ENCODE assay signal across 12 cellular contexts in the genomic region with DNA sequence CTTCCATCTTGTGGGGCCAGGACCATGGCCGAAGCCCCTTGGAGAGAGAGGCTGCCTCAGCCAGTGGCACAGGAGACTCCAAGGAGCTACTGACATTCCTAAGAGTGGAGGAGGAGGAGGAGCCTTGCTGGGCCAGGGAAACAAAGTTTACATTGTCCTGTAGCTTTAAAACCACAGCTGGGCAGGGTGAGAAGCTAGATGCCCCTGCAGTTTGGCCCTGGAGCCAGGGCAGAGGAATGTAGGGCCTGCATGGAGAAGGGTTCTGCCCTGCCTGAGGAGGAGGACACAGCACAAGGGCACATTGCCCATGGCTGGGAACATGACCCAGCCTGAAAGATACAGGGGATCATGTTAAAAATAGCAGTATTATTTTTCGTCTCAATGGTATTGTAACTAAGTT. TPM values are rescaled to one million over a fixed set of nuclear protein-coding genes. Genes with fewer than 3 reads are reported as not detected.
DNase-seq lines count a peak whose midpoint lies in the region; ATAC-seq and TF ChIP-seq lines count a peak whose summit lies in the region.
"Had no signal": no experiment of that assay in that cellular context is flagged by ENCODE, and none has a peak within 500 bp of the region (broad histone marks: within the 10 kb centered on the region; RNA-seq: fewer than 3 reads in every experiment).

No MANE protein-coding gene starts in this region.

- H3K4me1 Mint-ChIP-seq in activated T-cell treated with anti-CD3 and anti-CD28 coated beads, Interleukin-2, amount 50 U/mL, for 72 hours (ENCODE audit: low read depth): peaks cover 12% of the 10 kb centered on the region
- no peaks in the 10 kb centered on the region for H3K4me1 Mint-ChIP-seq in Calu3 (ENCODE audit: low read depth, unreplicated experiment)

- TF ChIP-seq CTCF in lower lobe of right lung (IDR thresholded peaks at IDR 0.05) (no peak), tibial artery (IDR thresholded peaks at IDR 0.05) (no peak), Calu3 (IDR thresholded peaks at IDR 0.05; ENCODE audit: unreplicated experiment) (no peak)

- no peak for ATAC-seq in activated T-cell treated with anti-CD3 and anti-CD28 coated beads, Interleukin-2, amount 50 U/mL, for 72 hours (replicated peaks in 1 of 2)
- ATAC-seq in lower lobe of right lung: no peak
- ATAC-seq: HCT116 had no signal

- intact Hi-C loops in lower lobe of right lung (cut with DNase I): loop anchor here (5.0 kb wide), 1 partner anchor 163 kb away; no protein-coding TSS in a partner anchor
- intact Hi-C loops in tibial artery (cut with DNase I; ENCODE audit: low total_unique reads): loop anchor here (5.0 kb wide), 1 partner anchor 73 kb away; no protein-coding TSS in a partner anchor
- intact Hi-C loops in Calu3 (cut with micrococcal nuclease; ENCODE audit: unreplicated experiment): no loop called here

- H3K27me3 ChIP-seq in lower lobe of right lung (ENCODE audit: low read depth): no peaks in the 10 kb centered on the region
- H3K27me3 ChIP-seq in tibial artery: no peaks in the 10 kb centered on the region

- no peaks in the 10 kb centered on the region for H3K9me3 ChIP-seq in lower lobe of right lung
- H3K9me3 ChIP-seq in tibial artery: no peaks in the 10 kb centered on the region

- H3K27ac Mint-ChIP-seq in activated T-cell treated with anti-CD3 and anti-CD28 coated beads, Interleukin-2, amount 50 U/mL, for 72 hours: peak overlapping the region; percentile 74
- H3K27ac Mint-ChIP-seq in Calu3 (ENCODE audit: unreplicated experiment): no peak overlapping the region
- H3K27ac Mint-ChIP-seq: type B pancreatic cell had no signal

- H3K36me3 Mint-ChIP-seq in activated T-cell treated with anti-CD3 and anti-CD28 coated beads, Interleukin-2, amount 50 U/mL, for 72 hours (ENCODE audit: insufficient read depth in 2 of 2): peaks cover 8 to 12% of the 10 kb centered on the region in 2 donors
- peaks cover 13% of the 10 kb centered on the region for H3K36me3 Mint-ChIP-seq in Calu3 (ENCODE audit: insufficient read depth, unreplicated experiment)

- in situ Hi-C loops in KBM-7 (cut with MboI; ENCODE audit: low pct_unique_long_range_greater_than_20kb, low sequenced_read_pairs): loop anchor here (10.0 kb wide), 1 partner anchor 170 kb away; a partner anchor contains a TSS

- CTCF ChIA-PET in Calu3 (lab: Charles Lee): interaction anchor here (1.1 kb wide), 1 partner anchor 155 kb away, joined by 3 read pairs; no protein-coding TSS in a partner anchor

- no peak overlapping the region for H3K4me3 Mint-ChIP-seq in activated T-cell treated with anti-CD3 and anti-CD28 coated beads, Interleukin-2, amount 50 U/mL, for 72 hours
- H3K4me3 Mint-ChIP-seq in Calu3 (ENCODE audit: low read depth, unreplicated experiment): no peak overlapping the region
- H3K4me3 Mint-ChIP-seq: type B pancreatic cell had no signal

- no peaks in the 10 kb centered on the region for H3K9me3 Mint-ChIP-seq in activated T-cell treated with anti-CD3 and anti-CD28 coated beads, Interleukin-2, amount 50 U/mL, for 72 hours
- no peaks in the 10 kb centered on the region for H3K9me3 Mint-ChIP-seq in Calu3 (ENCODE audit: low read depth, unreplicated experiment)
- H3K9me3 Mint-ChIP-seq: type B pancreatic cell had no signal

- H3K36me3 ChIP-seq in lower lobe of right lung: peaks cover 73% of the 10 kb centered on the region
- H3K36me3 ChIP-seq in tibial artery: peaks cover 20 to 48% (median 42%) of the 10 kb centered on the region in 3 donors

- H3K4me1 ChIP-seq in lower lobe of right lung: peaks cover 46% of the 10 kb centered on the region
- peaks cover 0 to 79% (median 75%) of the 10 kb centered on the region in 4 donors for H3K4me1 ChIP-seq in tibial artery

- DNase-seq in activated T-cell treated with anti-CD3 and anti-CD28 coated beads, Interleukin-2, amount 50 U/mL, for 72 hours: no peak
- DNase-seq in activated T-cell treated with anti-CD3 and anti-CD28 coated beads, Interleukin-2, amount 50 U/mL, for 48 hours: no peak
- peak; percentile 49 for DNase-seq in astrocyte of the hippocampus (ENCODE audit: low read depth, low spot score)
- DNase-seq in lower lobe of right lung: no peak
- peak in 1 of 2 donors; percentile 70 for DNase-seq in tibial artery
- no peak for DNase-seq in COR-L47 (lab: John Stamatoyannopoulos, UW)
- DNase-seq in Calu3: no peak
- no peak for DNase-seq in KBM-7
- DNase-seq: small intestine had no signal

- H3K4me3 ChIP-seq in lower lobe of right lung (no peak overlapping the region), tibial artery (no peak overlapping the region)

- H3K27ac ChIP-seq in lower lobe of right lung (peak overlapping the region; percentile 68), tibial artery (peak overlapping the region; percentile 73 to 83)
- H3K27ac ChIP-seq: VCaP had no signal

- H3K27me3 Mint-ChIP-seq in activated T-cell treated with anti-CD3 and anti-CD28 coated beads, Interleukin-2, amount 50 U/mL, for 72 hours (ENCODE audit: low read depth): no peaks in the 10 kb centered on the region
- H3K27me3 Mint-ChIP-seq in Calu3 (ENCODE audit: unreplicated experiment): no peaks in the 10 kb centered on the region
- H3K27me3 Mint-ChIP-seq: type B pancreatic cell had no signal

- BruUV-seq in Calu3 (replicated peaks; lab: Mats Ljungman, UMichigan): no TSS peak

RNA-seq across cellular contexts. Expression of a gene that starts 37.4 kb away (rescaled TPM):
- 100 to 1,000 TPM; 177 to 221 TPM for total RNA-seq in activated T-cell treated with anti-CD3 and anti-CD28 coated beads, Interleukin-2, amount 50 U/mL, for 72 hours
- total RNA-seq in lower lobe of right lung (94.0 TPM), Calu3 (2022) (91.1 and 127 TPM in 2 replicates)
